Comparison of ENCODE assay signal across 1 cellular context in the genomic region with DNA sequence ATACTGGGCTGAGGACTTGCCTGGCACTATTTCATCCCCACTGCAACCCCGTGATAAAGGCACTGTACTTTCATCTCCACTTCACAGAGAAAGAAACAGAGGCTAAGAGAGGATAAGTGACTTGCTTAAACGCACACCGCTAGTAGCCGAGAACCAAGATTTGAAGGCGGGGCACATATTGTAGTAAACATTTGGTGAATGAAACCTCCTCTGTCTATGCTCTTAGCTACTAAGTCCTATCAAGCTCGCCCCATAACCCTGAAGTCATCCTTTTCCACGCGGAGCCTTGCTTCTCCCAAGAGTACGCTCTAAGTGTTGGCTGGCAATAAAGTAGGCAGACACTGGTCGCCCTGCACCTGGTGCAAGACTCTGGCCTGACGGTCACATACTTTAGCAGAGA.
TF ChIP-seq lines count a peak whose summit lies in the region.

No MANE protein-coding gene starts in this region.

TF ChIP-seq in K562, 482 proteins besides CTCF, POLR2A, EP300 and RAD21 (continued from another document):
- TF ChIP-seq, protein P1, sequence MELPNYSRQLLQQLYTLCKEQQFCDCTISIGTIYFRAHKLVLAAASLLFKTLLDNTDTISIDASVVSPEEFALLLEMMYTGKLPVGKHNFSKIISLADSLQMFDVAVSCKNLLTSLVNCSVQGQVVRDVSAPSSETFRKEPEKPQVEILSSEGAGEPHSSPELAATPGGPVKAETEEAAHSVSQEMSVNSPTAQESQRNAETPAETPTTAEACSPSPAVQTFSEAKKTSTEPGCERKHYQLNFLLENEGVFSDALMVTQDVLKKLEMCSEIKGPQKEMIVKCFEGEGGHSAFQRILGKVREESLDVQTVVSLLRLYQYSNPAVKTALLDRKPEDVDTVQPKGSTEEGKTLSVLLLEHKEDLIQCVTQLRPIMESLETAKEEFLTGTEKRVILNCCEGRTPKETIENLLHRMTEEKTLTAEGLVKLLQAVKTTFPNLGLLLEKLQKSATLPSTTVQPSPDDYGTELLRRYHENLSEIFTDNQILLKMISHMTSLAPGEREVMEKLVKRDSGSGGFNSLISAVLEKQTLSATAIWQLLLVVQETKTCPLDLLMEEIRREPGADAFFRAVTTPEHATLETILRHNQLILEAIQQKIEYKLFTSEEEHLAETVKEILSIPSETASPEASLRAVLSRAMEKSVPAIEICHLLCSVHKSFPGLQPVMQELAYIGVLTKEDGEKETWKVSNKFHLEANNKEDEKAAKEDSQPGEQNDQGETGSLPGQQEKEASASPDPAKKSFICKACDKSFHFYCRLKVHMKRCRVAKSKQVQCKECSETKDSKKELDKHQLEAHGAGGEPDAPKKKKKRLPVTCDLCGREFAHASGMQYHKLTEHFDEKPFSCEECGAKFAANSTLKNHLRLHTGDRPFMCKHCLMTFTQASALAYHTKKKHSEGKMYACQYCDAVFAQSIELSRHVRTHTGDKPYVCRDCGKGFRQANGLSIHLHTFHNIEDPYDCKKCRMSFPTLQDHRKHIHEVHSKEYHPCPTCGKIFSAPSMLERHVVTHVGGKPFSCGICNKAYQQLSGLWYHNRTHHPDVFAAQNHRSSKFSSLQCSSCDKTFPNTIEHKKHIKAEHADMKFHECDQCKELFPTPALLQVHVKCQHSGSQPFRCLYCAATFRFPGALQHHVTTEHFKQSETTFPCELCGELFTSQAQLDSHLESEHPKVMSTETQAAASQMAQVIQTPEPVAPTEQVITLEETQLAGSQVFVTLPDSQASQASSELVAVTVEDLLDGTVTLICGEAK (IDR thresholded peaks at IDR 0.05) = 0 out of 2 replicates have a peak, but pooled peaks have one; percentile 11
- TF ChIP-seq, protein P1 (CRISPR knock-in tag; IDR thresholded peaks at IDR 0.05) = no peak
- no peak for TF ChIP-seq ZNF121 (CRISPR knock-in tag; conservative IDR thresholded peaks at IDR 0.05)
- TF ChIP-seq HNRNPLL (IDR thresholded peaks at IDR 0.05; ENCODE audit: low read depth, low read length, poor library complexity, severe bottlenecking) = no peak
- TF ChIP-seq, protein P2, sequence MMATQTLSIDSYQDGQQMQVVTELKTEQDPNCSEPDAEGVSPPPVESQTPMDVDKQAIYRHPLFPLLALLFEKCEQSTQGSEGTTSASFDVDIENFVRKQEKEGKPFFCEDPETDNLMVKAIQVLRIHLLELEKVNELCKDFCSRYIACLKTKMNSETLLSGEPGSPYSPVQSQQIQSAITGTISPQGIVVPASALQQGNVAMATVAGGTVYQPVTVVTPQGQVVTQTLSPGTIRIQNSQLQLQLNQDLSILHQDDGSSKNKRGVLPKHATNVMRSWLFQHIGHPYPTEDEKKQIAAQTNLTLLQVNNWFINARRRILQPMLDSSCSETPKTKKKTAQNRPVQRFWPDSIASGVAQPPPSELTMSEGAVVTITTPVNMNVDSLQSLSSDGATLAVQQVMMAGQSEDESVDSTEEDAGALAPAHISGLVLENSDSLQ (IDR thresholded peaks at IDR 0.05) = no peak
- TF ChIP-seq ARHGAP35 (IDR thresholded peaks at IDR 0.05; ENCODE audit: partially characterized antibody) = no peak
- TF ChIP-seq CBFA2T3 (IDR thresholded peaks at IDR 0.05) = peak; percentile 58
- no peak for TF ChIP-seq ZNF445 (CRISPR knock-in tag; IDR thresholded peaks at IDR 0.05; ENCODE audit: low read depth)
- TF ChIP-seq TBL1XR1 (IDR thresholded peaks at IDR 0.05; ENCODE audit: low read length in 2 of 2) = no peak
- no peak for TF ChIP-seq ATF1 (CRISPR knock-in tag; IDR thresholded peaks at IDR 0.05)
- no peak for TF ChIP-seq ATF1 (tag; IDR thresholded peaks at IDR 0.05)
- TF ChIP-seq ZSCAN29 (IDR thresholded peaks at IDR 0.05) = no peak
- no peak for TF ChIP-seq FOXK1 (CRISPR knock-in tag; IDR thresholded peaks at IDR 0.05; ENCODE audit: borderline replicate concordance)
- no peak for TF ChIP-seq BCL6 (CRISPR knock-in tag; IDR thresholded peaks at IDR 0.05)
- TF ChIP-seq TCF3 (CRISPR knock-in tag; IDR thresholded peaks at IDR 0.05) = 0 out of 2 replicates have a peak, but pooled peaks have one; percentile 13
- TF ChIP-seq MAFK (IDR thresholded peaks at IDR 0.05; ENCODE audit: low read length) = no peak
- no peak for TF ChIP-seq MED1 (CRISPR knock-in tag; IDR thresholded peaks at IDR 0.05; ENCODE audit: borderline replicate concordance)
- 0 out of 2 replicates have a peak, but pooled peaks have one; percentile 9 for TF ChIP-seq CBFA2T2 (conservative IDR thresholded peaks at IDR 0.05)
- no peak for TF ChIP-seq AFF1 (IDR thresholded peaks at IDR 0.05; ENCODE audit: low read depth in 1 of 2, partially characterized antibody in 2 of 2)
- no peak for TF ChIP-seq POLR2H (tag; IDR thresholded peaks at IDR 0.05; ENCODE audit: low read depth)
- TF ChIP-seq, protein P3, sequence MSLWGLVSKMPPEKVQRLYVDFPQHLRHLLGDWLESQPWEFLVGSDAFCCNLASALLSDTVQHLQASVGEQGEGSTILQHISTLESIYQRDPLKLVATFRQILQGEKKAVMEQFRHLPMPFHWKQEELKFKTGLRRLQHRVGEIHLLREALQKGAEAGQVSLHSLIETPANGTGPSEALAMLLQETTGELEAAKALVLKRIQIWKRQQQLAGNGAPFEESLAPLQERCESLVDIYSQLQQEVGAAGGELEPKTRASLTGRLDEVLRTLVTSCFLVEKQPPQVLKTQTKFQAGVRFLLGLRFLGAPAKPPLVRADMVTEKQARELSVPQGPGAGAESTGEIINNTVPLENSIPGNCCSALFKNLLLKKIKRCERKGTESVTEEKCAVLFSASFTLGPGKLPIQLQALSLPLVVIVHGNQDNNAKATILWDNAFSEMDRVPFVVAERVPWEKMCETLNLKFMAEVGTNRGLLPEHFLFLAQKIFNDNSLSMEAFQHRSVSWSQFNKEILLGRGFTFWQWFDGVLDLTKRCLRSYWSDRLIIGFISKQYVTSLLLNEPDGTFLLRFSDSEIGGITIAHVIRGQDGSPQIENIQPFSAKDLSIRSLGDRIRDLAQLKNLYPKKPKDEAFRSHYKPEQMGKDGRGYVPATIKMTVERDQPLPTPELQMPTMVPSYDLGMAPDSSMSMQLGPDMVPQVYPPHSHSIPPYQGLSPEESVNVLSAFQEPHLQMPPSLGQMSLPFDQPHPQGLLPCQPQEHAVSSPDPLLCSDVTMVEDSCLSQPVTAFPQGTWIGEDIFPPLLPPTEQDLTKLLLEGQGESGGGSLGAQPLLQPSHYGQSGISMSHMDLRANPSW (CRISPR knock-in tag; IDR thresholded peaks at IDR 0.05) = no peak
- no peak for TF ChIP-seq TSHZ1 (CRISPR knock-in tag; IDR thresholded peaks at IDR 0.05)
- no peak for TF ChIP-seq MYC (IDR thresholded peaks at IDR 0.05; ENCODE audit: low read depth, low read length)
- TF ChIP-seq MYC (CRISPR knock-in tag; IDR thresholded peaks at IDR 0.05; ENCODE audit: borderline replicate concordance, low read depth) = no peak
